ENCODE assay signal across 1 cellular context in the genomic region with DNA sequence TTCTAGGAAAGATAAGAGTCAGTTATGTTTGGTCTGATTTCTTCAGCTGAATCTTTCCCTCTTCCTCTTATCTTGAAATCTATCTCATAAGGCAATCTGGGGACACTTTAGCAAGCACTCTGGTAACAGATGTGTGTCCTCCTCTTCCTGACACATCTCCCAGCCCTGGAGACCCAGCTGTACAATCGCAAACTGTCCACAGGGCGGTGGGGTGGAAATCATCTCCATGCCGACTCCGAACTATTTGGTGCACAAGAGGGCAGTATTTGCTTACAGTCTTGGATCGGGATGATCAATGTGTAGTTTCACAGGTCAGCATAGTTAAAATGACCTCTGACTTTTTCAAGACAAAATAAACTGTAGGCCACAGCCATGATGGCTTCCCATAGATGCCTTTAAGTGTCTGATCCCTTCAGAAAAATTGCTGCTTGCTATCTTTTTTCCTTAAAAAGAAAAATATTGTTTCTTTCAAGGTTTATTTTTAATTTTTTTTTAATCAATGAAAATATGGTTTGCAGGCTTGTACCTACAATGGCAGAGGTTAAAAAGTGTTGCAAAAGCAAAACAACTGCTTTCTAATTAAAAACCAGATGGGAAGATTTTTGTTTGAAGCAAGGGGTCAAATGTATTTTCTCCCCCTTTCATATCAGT.
TF ChIP-seq lines count a peak whose summit lies in the region.

No MANE protein-coding gene starts in this region.

TF ChIP-seq in HepG2, 621 proteins besides CTCF, POLR2A, EP300 and RAD21 (continued from another document):
- TF ChIP-seq, protein P1, sequence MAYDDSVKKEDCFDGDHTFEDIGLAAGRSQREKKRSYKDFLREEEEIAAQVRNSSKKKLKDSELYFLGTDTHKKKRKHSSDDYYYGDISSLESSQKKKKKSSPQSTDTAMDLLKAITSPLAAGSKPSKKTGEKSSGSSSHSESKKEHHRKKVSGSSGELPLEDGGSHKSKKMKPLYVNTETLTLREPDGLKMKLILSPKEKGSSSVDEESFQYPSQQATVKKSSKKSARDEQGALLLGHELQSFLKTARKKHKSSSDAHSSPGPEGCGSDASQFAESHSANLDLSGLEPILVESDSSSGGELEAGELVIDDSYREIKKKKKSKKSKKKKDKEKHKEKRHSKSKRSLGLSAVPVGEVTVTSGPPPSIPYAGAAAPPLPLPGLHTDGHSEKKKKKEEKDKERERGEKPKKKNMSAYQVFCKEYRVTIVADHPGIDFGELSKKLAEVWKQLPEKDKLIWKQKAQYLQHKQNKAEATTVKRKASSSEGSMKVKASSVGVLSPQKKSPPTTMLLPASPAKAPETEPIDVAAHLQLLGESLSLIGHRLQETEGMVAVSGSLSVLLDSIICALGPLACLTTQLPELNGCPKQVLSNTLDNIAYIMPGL (CRISPR knock-in tag; IDR thresholded peaks at IDR 0.05; ENCODE audit: borderline replicate concordance in 1 of 2, low read depth in 1 of 2) = peak; percentile 66 to 88; a peak in 3 of 4 replicates
